ENCODE assay signal across 28 cellular contexts in genomic region chr16:49341706-49342105, GRCh38. TPM values are rescaled to one million over a fixed set of nuclear protein-coding genes. Genes with fewer than 3 reads are reported as not detected.
A peak's percentile ranks its signal among the peaks of the same experiment; 100 is the strongest.
DNase-seq lines count a peak whose midpoint lies in the region; ATAC-seq, FAIRE-seq and TF ChIP-seq lines count a peak whose summit lies in the region.
"Had no signal": no experiment of that assay in that cellular context is flagged by ENCODE, and none has a peak within 500 bp of the region (broad histone marks: within the 10 kb centered on the region; RNA-seq: fewer than 3 reads in every experiment).

No MANE protein-coding gene starts in this region.

- ATAC-seq in right cardiac atrium (no peak), left lung (no peak), GM19023 (IDR thresholded peaks at IDR 0.05; ENCODE audit: unreplicated experiment) (no peak), esophagus mucosa (no peak)
- peak; percentile 24 for ATAC-seq in stimulated activated effector memory CD8-positive, alpha-beta T cell treated with anti-CD3 and anti-CD28 coated beads, Interleukin-12 subunit alpha, Interleukin-12 subunit beta, amount 100 ng/mL, for 72 hours
- ATAC-seq: A549, GM23338 had no signal

- H2BK15ac ChIP-seq in H1 (ENCODE audit: low read length): peak overlapping the region; percentile 53; the same call in 1 of the 2 replicates

- H4K20me1 ChIP-seq in H1 (replicated peaks in 1 of 2; ENCODE audit: control insufficient read depth in 1 of 2, insufficient read depth in 2 of 2, low read length in 2 of 2): no peaks in the 10 kb centered on the region

- TF ChIP-seq CTCF in H1 (IDR thresholded peaks at IDR 0.05; ENCODE audit: control extremely low read depth in 1 of 3, insufficient read depth in 1 of 3, low read depth in 1 of 3, low read length in 3 of 3) (no peak), left lung (IDR thresholded peaks at IDR 0.05) (no peak)

- no peak for TF ChIP-seq POLR2A in H1 (IDR thresholded peaks at IDR 0.05; ENCODE audit: control extremely low read depth in 1 of 2, low read depth in 2 of 2, low read length in 2 of 2)

- H3K4me1 ChIP-seq in right cardiac atrium (ENCODE audit: control insufficient read depth, insufficient read depth, low read length) (no peaks in the 10 kb centered on the region), H1 (replicated peaks in 1 of 4; ENCODE audit: control insufficient read depth in 3 of 4, insufficient read depth in 4 of 4, low read length in 3 of 4) (no peaks in the 10 kb centered on the region), left lung (no peaks in the 10 kb centered on the region)
- H3K4me1 ChIP-seq: A549, BE2C, HAP-1 had no signal

- no peak overlapping the region for H3K4me2 ChIP-seq in H1 (ENCODE audit: insufficient read depth in 1 of 2, low read depth in 2 of 2, low read length in 2 of 2)
- H3K4me2 ChIP-seq: A549; BLaER1 treated with 17β-estradiol and CSF1 and Interleukin-3, amounts not matched to agents 10 nM and 100 nM; GM23338 had no signal

- H3K4ac ChIP-seq in H1 (replicated peaks; ENCODE audit: insufficient read length, low read depth, low read length): no peak overlapping the region

- no peak overlapping the region for H2BK120ac ChIP-seq in H1 (replicated peaks; ENCODE audit: low read depth, low read length)

- no peak overlapping the region for H3K9ac ChIP-seq in H1 (replicated peaks in 1 of 4; ENCODE audit: extremely low read depth in 1 of 4, low read depth in 3 of 4, low read length in 3 of 4)
- H3K9ac ChIP-seq: BLaER1 treated with 17β-estradiol and CSF1 and Interleukin-3, amounts not matched to agents 10 nM and 100 nM had no signal

- H3K4me3 Mint-ChIP-seq in stimulated activated effector memory CD8-positive, alpha-beta T cell treated with anti-CD3 and anti-CD28 coated beads, Interleukin-12 subunit alpha, Interleukin-12 subunit beta, amount 100 ng/mL, for 72 hours: no peak overlapping the region
- H3K4me3 Mint-ChIP-seq: CD4-positive, alpha-beta memory T cell; GM23338; HFFc6 had no signal

- no peaks in the 10 kb centered on the region for H3K23me2 ChIP-seq in H1 (ENCODE audit: low read depth, low read length)

- H2BK20ac ChIP-seq in H1 (ENCODE audit: low read length): no peak overlapping the region

- no peak overlapping the region for H3K23ac ChIP-seq in H1 (ENCODE audit: insufficient read length)

- H3K4me3 ChIP-seq in right cardiac atrium (ENCODE audit: low read length) (no peak overlapping the region), H1 (ENCODE audit: extremely low read depth in 1 of 4, insufficient read depth in 2 of 4, low read depth in 3 of 4, low read length in 4 of 4) (no peak overlapping the region), left lung (no peak overlapping the region)
- H3K4me3 ChIP-seq: A549; BLaER1 treated with 17β-estradiol and CSF1 and Interleukin-3, amounts not matched to agents 10 nM and 100 nM; GM23338; HAP-1 had no signal

- H3K9me3 Mint-ChIP-seq in stimulated activated effector memory CD8-positive, alpha-beta T cell treated with anti-CD3 and anti-CD28 coated beads, Interleukin-12 subunit alpha, Interleukin-12 subunit beta, amount 100 ng/mL, for 72 hours: no peaks in the 10 kb centered on the region
- H3K9me3 Mint-ChIP-seq: GM23338 had no signal

- no peak overlapping the region for H3K14ac ChIP-seq in H1 (ENCODE audit: insufficient read length)

- H3K56ac ChIP-seq in H1 (replicated peaks; ENCODE audit: insufficient read length, low read depth, low read length): no peak overlapping the region

- no peak overlapping the region for H4K91ac ChIP-seq in H1 (replicated peaks; ENCODE audit: insufficient read length, low read length)

- H3K79me1 ChIP-seq in H1 (ENCODE audit: low read depth, low read length): no peaks in the 10 kb centered on the region

- H3K79me2 ChIP-seq in H1 (ENCODE audit: control insufficient read depth in 1 of 2, insufficient read depth in 2 of 2, low read length in 2 of 2): no peaks in the 10 kb centered on the region

- no peak overlapping the region for H2BK5ac ChIP-seq in H1 (ENCODE audit: low read depth, low read length)

- H3K27ac ChIP-seq in right cardiac atrium (ENCODE audit: low read length) (no peak overlapping the region), H1 (ENCODE audit: low read depth, low read length) (no peak overlapping the region), left lung (no peak overlapping the region)
- H3K27ac ChIP-seq: A549; BLaER1 treated with 17β-estradiol and CSF1 and Interleukin-3, amounts not matched to agents 10 nM and 100 nM had no signal

- POLR2A ChIA-PET in H1 (lab: Charles Lee; ENCODE audit: partially characterized antibody): interaction anchor here (1.0 kb wide), 1 partner anchor 9 kb away, joined by 3 read pairs; no protein-coding TSS in a partner anchor

- H2AFZ ChIP-seq in H1 (ENCODE audit: low read length): no peak overlapping the region
- H2AFZ ChIP-seq: GM23338 had no signal

- H3K9me3 ChIP-seq in right cardiac atrium (ENCODE audit: control insufficient read depth, low read length) (no peaks in the 10 kb centered on the region), H1 (ENCODE audit: insufficient read depth in 2 of 2, low read depth in 1 of 2, low read length in 1 of 2) (no peaks in the 10 kb centered on the region), left lung (no peaks in the 10 kb centered on the region)
- H3K9me3 ChIP-seq: A549; BE2C; BLaER1 treated with 17β-estradiol and CSF1 and Interleukin-3, amounts not matched to agents 10 nM and 100 nM; HAP-1 had no signal

- H2AK5ac ChIP-seq in H1 (ENCODE audit: low read depth, low read length): no peak overlapping the region

- TF ChIP-seq EP300 in H1 (IDR thresholded peaks at IDR 0.05; ENCODE audit: borderline replicate concordance in 1 of 2, low read depth in 2 of 2, low read length in 2 of 2): no peak

- H4K8ac ChIP-seq in H1 (ENCODE audit: extremely low read depth, insufficient read depth, low read length): no peak overlapping the region

- FAIRE-seq in H1 (lab: Jason Lieb, UNC): no peak
- FAIRE-seq: A549, GM12891, GM18507, H54 had no signal

- H3K36me3 Mint-ChIP-seq in stimulated activated effector memory CD8-positive, alpha-beta T cell treated with anti-CD3 and anti-CD28 coated beads, Interleukin-12 subunit alpha, Interleukin-12 subunit beta, amount 100 ng/mL, for 72 hours: no peaks in the 10 kb centered on the region
- H3K36me3 Mint-ChIP-seq: CD4-positive, alpha-beta memory T cell had no signal

- DNase-seq in cardiac septum (ENCODE audit: low spot score): peak; percentile 9
- DNase-seq in right cardiac atrium: no peak
- DNase-seq in H1 (ENCODE audit: low read depth in 1 of 2, low spot score in 2 of 2): no peak
- DNase-seq in mesenteric fat pad (ENCODE audit: low spot score): peak; percentile 18
- no peak for DNase-seq in stimulated activated effector memory CD8-positive, alpha-beta T cell treated with anti-CD3 and anti-CD28 coated beads, Interleukin-12 subunit alpha, Interleukin-12 subunit beta, amount 100 ng/mL, for 72 hours (ENCODE audit: low spot score in 2 of 2)
- no peak for DNase-seq in left lung
- DNase-seq: 8988T; ACHN; AML-193; BE2C; Calu3; CD4-positive, alpha-beta memory T cell; COR-L47; DMS53; DMS79 treated with DMSO at 0.1 percent for 48 hours; GF-D8; HFFc6 had no signal

- H3K4me1 Mint-ChIP-seq in stimulated activated effector memory CD8-positive, alpha-beta T cell treated with anti-CD3 and anti-CD28 coated beads, Interleukin-12 subunit alpha, Interleukin-12 subunit beta, amount 100 ng/mL, for 72 hours: no peaks in the 10 kb centered on the region
- H3K4me1 Mint-ChIP-seq: CD4-positive, alpha-beta memory T cell; GM23338 had no signal

- H3K18ac ChIP-seq in H1 (ENCODE audit: extremely low read depth, low read length): no peak overlapping the region

- H3K27me3 ChIP-seq in right cardiac atrium (ENCODE audit: control insufficient read depth, insufficient read depth) (no peaks in the 10 kb centered on the region), H1 (replicated peaks in 1 of 4; ENCODE audit: control insufficient read depth in 3 of 4, extremely low read depth in 1 of 4, insufficient read depth in 3 of 4, low read length in 3 of 4) (no peaks in the 10 kb centered on the region; a peak in 1 of 7 replicates), left lung (peaks cover 0 to 50% of the 10 kb centered on the region in 2 donors)
- H3K27me3 ChIP-seq: BLaER1 treated with 17β-estradiol and CSF1 and Interleukin-3, amounts not matched to agents 10 nM and 100 nM had no signal

- TF ChIP-seq RAD21 in H1 (IDR thresholded peaks at IDR 0.05 in 1 of 2, conservative IDR thresholded peaks at IDR 0.05 in 1 of 2; ENCODE audit: low read depth in 2 of 2, low read length in 2 of 2): no peak

- CTCF ChIA-PET in H1 (lab: Charles Lee; ENCODE audit: partially characterized antibody): interaction anchor here (1.2 to 8.0 kb wide), 3 partner anchors 7 to 510 kb away, joined by 3 to 67 read pairs (median 4); no protein-coding TSS in a partner anchor

- H3K36me3 ChIP-seq in H1 (ENCODE audit: control insufficient read depth in 2 of 4, insufficient read depth in 4 of 4, low read length in 3 of 4) (no peaks in the 10 kb centered on the region), left lung (no peaks in the 10 kb centered on the region)
- H3K36me3 ChIP-seq: BE2C; BLaER1 treated with 17β-estradiol and CSF1 and Interleukin-3, amounts not matched to agents 10 nM and 100 nM; HAP-1 had no signal

- WGBS in right cardiac atrium: 74% methylated on average over 4 of the region's 4 CpGs
- WGBS in H1 (ENCODE audit: extremely low coverage in 1 of 2, insufficient coverage in 1 of 2, insufficient read length in 1 of 2, insufficient replicate concordance in 2 of 2, low coverage in 1 of 2, low lambda C conversion rate in 2 of 2, missing lambda C conversion rate in 1 of 2), 2 experiments: 96% methylated on average over 4 of the region's 4 CpGs; no CpG with 5 or more reads in 1 of the 2 experiments

- H4K5ac ChIP-seq in H1 (ENCODE audit: insufficient read length, low read depth, low read length): no peak overlapping the region

- no peak overlapping the region; the same call in 1 of the 2 replicates for H2BK12ac ChIP-seq in H1 (ENCODE audit: low read depth, low read length)

- H3K27ac Mint-ChIP-seq in stimulated activated effector memory CD8-positive, alpha-beta T cell treated with anti-CD3 and anti-CD28 coated beads, Interleukin-12 subunit alpha, Interleukin-12 subunit beta, amount 100 ng/mL, for 72 hours: no peak overlapping the region
- H3K27ac Mint-ChIP-seq: CD4-positive, alpha-beta memory T cell; GM23338; HFFc6 had no signal

- intact Hi-C loops in cardiac septum (cut with DNase I): no loop called here
- intact Hi-C loops in right cardiac atrium (cut with DNase I): no loop called here
- intact Hi-C loops in left lung (cut with DNase I): no loop called here

RNA-seq across cellular contexts. Expression of gene C16orf78, which starts 31.9 kb away (rescaled TPM):
- not detected for total RNA-seq in cardiac septum
- total RNA-seq in right cardiac atrium: not detected
- polyA plus RNA-seq in right cardiac atrium: not detected
- not detected in 2 replicates for total RNA-seq in H1 (2021; fragmentation: NEBNext Ultra II Directional; extraction: Animal tissue kit (Norgen Biotek cat#: 25700))
- not detected in 2 replicates for polyA plus RNA-seq in H1 (2011; rRNA removed)
- polyA plus RNA-seq in H1 (2011; cell fraction: cytosol; rRNA removed): not detected
- not detected for polyA plus RNA-seq in H1 (2011; cell fraction: nucleus; rRNA removed)
- polyA plus RNA-seq in H1 (2012, experiment 1 of 2): not detected in 4 replicates
- polyA plus RNA-seq in H1 (2012, experiment 2 of 2): not detected
- not detected for polyA plus RNA-seq in H1 (2013, experiment 1 of 2)
- not detected for polyA plus RNA-seq in H1 (2013, experiment 2 of 2)
- not detected in 2 replicates for polyA minus RNA-seq in H1 (2011; rRNA and poly(A)+ RNA removed)
- polyA minus RNA-seq in H1 (2011; cell fraction: cytosol; rRNA and poly(A)+ RNA removed): not detected
- not detected for polyA minus RNA-seq in H1 (2011; cell fraction: nucleus; rRNA and poly(A)+ RNA removed)
- total RNA-seq in mesenteric fat pad: not detected
- not detected for total RNA-seq in left lung
- total RNA-seq in esophagus mucosa: not detected
- total RNA-seq: Calu3; CD4-positive, alpha-beta memory T cell; Daoy; G401; GM23338; HFFc6 had no signal
- polyA plus RNA-seq: A549; CD4-positive, alpha-beta memory T cell; GM23338 had no signal

Comparison
In these comparisons a context has a peak if more than half of its experiments do, and no peak if none do; other contexts are left out.
1. DNase-seq: peak in cardiac septum (single experiment) and mesenteric fat pad (single experiment); none in right cardiac atrium (0 of 3), H1 (0 of 2), stimulated activated effector memory CD8-positive, alpha-beta T cell treated with anti-CD3 and anti-CD28 coated beads, Interleukin-12 subunit alpha, Interleukin-12 subunit beta, amount 100 ng/mL, for 72 hours (0 of 2) and left lung (0 of 2).